In genomic region chr16:18997001-18997400, GRCh38 we compare ENCODE assay signal across 10 cellular contexts. TPM values are rescaled to one million over a fixed set of nuclear protein-coding genes. Genes with fewer than 3 reads are reported as not detected.
DNase-seq lines count a peak whose midpoint lies in the region; ATAC-seq, FAIRE-seq and TF ChIP-seq lines count a peak whose summit lies in the region.
"Not testable (repeated sequence)": the region's sequence is repeated elsewhere in the genome, so short reads cannot be mapped to it uniquely, and the experiment has no call there.
"Had no signal": no experiment of that assay in that cellular context is flagged by ENCODE, and none has a peak within 500 bp of the region (broad histone marks: within the 10 kb centered on the region; RNA-seq: fewer than 3 reads in every experiment).

No MANE protein-coding gene starts in this region.

- H3K9ac ChIP-seq in astrocyte (ENCODE audit: low read length), result not testable (repeated sequence)

- not testable (repeated sequence) for H3K27me3 ChIP-seq in PC-9 (ENCODE audit: insufficient read depth, low read depth); astrocyte (ENCODE audit: insufficient read depth, low read length); left lung

- POLR2A ChIA-PET in PC-9 (lab: Charles Lee; ENCODE audit: unreplicated experiment), result not testable (repeated sequence)

- H3K36me3 ChIP-seq in PC-9 (ENCODE audit: low read depth); astrocyte (ENCODE audit: insufficient read depth, low read length); left lung: not testable (repeated sequence)

- not testable (repeated sequence) for H2AFZ ChIP-seq in PC-9; astrocyte (ENCODE audit: low read depth, low read length)

- H3K27ac ChIP-seq in 22Rv1 (peak overlapping the region; percentile 95), left lung (peak overlapping the region; percentile 43 to 72)
- not testable (repeated sequence) for H3K27ac ChIP-seq in PC-9; astrocyte (ENCODE audit: low read depth, low read length)

- intact Hi-C loops in PC-9 (cut with micrococcal nuclease; ENCODE audit: unreplicated experiment), result loop anchor here (5.0 kb wide), 1 partner anchor 70 kb away; the partner anchor contains the start of gene COQ7
- intact Hi-C loops in left lung (cut with DNase I), result not testable (repeated sequence)

- H4K20me1 ChIP-seq in PC-9 (ENCODE audit: insufficient read depth); astrocyte (ENCODE audit: insufficient read depth, low read length): not testable (repeated sequence)

- not testable (repeated sequence) for H3K27me3 Mint-ChIP-seq in astrocyte (ENCODE audit: low read depth, unreplicated experiment); endothelial cell (ENCODE audit: unreplicated experiment); type B pancreatic cell

- TSS peak; percentile 78 for BruUV-seq in PC-9 (replicated peaks; lab: Mats Ljungman, UMichigan)

- not testable (repeated sequence) for H3K9me3 ChIP-seq in PC-9 (ENCODE audit: insufficient read depth, low read depth); astrocyte (ENCODE audit: insufficient read depth, low read depth, low read length); left lung

- H3K79me2 ChIP-seq in PC-9 (ENCODE audit: low read depth); astrocyte (ENCODE audit: insufficient read depth, low read length): not testable (repeated sequence)

- peaks cover 14% of the 10 kb centered on the region for H3F3A ChIP-seq in PC-9 (ENCODE audit: insufficient read depth, low read depth)

- FAIRE-seq in astrocyte (lab: Jason Lieb, UNC), result not testable (repeated sequence)

- peak overlapping the region; percentile 28 for H3K27ac Mint-ChIP-seq in astrocyte (ENCODE audit: unreplicated experiment)
- peak overlapping the region; percentile 4 for H3K27ac Mint-ChIP-seq in endothelial cell (ENCODE audit: unreplicated experiment)
- H3K27ac Mint-ChIP-seq in type B pancreatic cell, result peak overlapping the region; percentile 22

- H3K4me3 Mint-ChIP-seq in astrocyte (ENCODE audit: unreplicated experiment); endothelial cell (ENCODE audit: unreplicated experiment); type B pancreatic cell: not testable (repeated sequence)

- H3K4me3 ChIP-seq in PC-9; astrocyte (ENCODE audit: insufficient read depth, low read depth, low read length); left lung: not testable (repeated sequence)

- H3K4me1 ChIP-seq in PC-9 (replicated peaks; ENCODE audit: insufficient read depth) (peaks cover 26% of the 10 kb centered on the region), astrocyte (ENCODE audit: insufficient read depth, low read length) (peaks cover 15% of the 10 kb centered on the region)
- not testable (repeated sequence) for H3K4me1 ChIP-seq in left lung

- not testable (repeated sequence) for H3K36me3 Mint-ChIP-seq in astrocyte (ENCODE audit: low read depth, unreplicated experiment); type B pancreatic cell
- H3K36me3 Mint-ChIP-seq in endothelial cell (ENCODE audit: low read depth, unreplicated experiment), result peaks cover 20% of the 10 kb centered on the region

- CTCF ChIA-PET in PC-9 (lab: Charles Lee), result not testable (repeated sequence)

- not testable (repeated sequence) for H3K4me1 Mint-ChIP-seq in astrocyte (ENCODE audit: low read depth, unreplicated experiment); endothelial cell (ENCODE audit: unreplicated experiment); type B pancreatic cell (ENCODE audit: unreplicated experiment)

- not testable (repeated sequence) for H3K9me2 ChIP-seq in PC-9 (ENCODE audit: insufficient read depth)

- TF ChIP-seq CTCF in 22Rv1 (IDR thresholded peaks at IDR 0.05); PC-9 (conservative IDR thresholded peaks at IDR 0.05); astrocyte (IDR thresholded peaks at IDR 0.05; ENCODE audit: insufficient read depth, low read depth, low read length); endothelial cell (IDR thresholded peaks at IDR 0.05; ENCODE audit: unreplicated experiment); left lung (IDR thresholded peaks at IDR 0.05); type B pancreatic cell (conservative IDR thresholded peaks at IDR 0.05): not testable (repeated sequence)

- H3K4me2 ChIP-seq in PC-9; astrocyte (ENCODE audit: low read length): not testable (repeated sequence)

- not testable (repeated sequence) for ATAC-seq in left lung

- DNase-seq in PC-9; astrocyte (ENCODE audit: low read depth); endothelial cell (ENCODE audit: low spot score); left lung; type B pancreatic cell (ENCODE audit: extremely low spot score, unreplicated experiment): not testable (repeated sequence)
- DNase-seq in mesenteric fat pad (ENCODE audit: low spot score), result peak; percentile 62

- not testable (repeated sequence) for H3K9me3 Mint-ChIP-seq in astrocyte (ENCODE audit: unreplicated experiment); endothelial cell (ENCODE audit: unreplicated experiment); type B pancreatic cell

RNA-seq across cellular contexts. Expression of gene TMC7, which starts 13.3 kb away (rescaled TPM):
- total RNA-seq in PC-9 (2021) (4.3 and 4.4 TPM in 2 replicates), astrocyte (4.7 and 6.7 TPM in 2 replicates), endothelial cell (ENCODE audit: unreplicated experiment) (16.9 TPM), left lung (1 to 10 TPM; 5.2 to 9.7 TPM), mesenteric fat pad (3.2 TPM), type B pancreatic cell (ENCODE audit: low replicate concordance) (1.4 and 2.6 TPM in 2 replicates)
- total RNA-seq: B cell; CD8-positive, alpha-beta T cell; GM12878 had no signal
